10 cellular contexts compared by ENCODE assay signal in genomic region chr2:55862269-55862668, GRCh38.
A peak's percentile ranks its signal among the peaks of the same experiment; 100 is the strongest.
DNase-seq lines count a peak whose midpoint lies in the region; ATAC-seq and TF ChIP-seq lines count a peak whose summit lies in the region.
"Had no signal": no experiment of that assay in that cellular context is flagged by ENCODE, and none has a peak within 500 bp of the region (broad histone marks: within the 10 kb centered on the region; RNA-seq: fewer than 3 reads in every experiment).

No MANE protein-coding gene starts in this region.

- H3K18ac ChIP-seq in IMR-90 (ENCODE audit: low read depth, low read length), result peak overlapping the region; percentile 98

- peak overlapping the region; percentile 95 for H3K56ac ChIP-seq in IMR-90 (ENCODE audit: extremely low read depth, insufficient read depth, low read length)

- peak overlapping the region; percentile 99 for H2BK5ac ChIP-seq in IMR-90 (ENCODE audit: low read depth, low read length, poor library complexity, severe bottlenecking)

- H3K36me3 ChIP-seq in IMR-90 (ENCODE audit: control insufficient read depth, insufficient read depth, low read length), result peaks cover 4% of the 10 kb centered on the region
- no peaks in the 10 kb centered on the region for H3K36me3 ChIP-seq in body of pancreas (replicated peaks in 1 of 2; ENCODE audit: insufficient read depth in 1 of 2, low read depth in 2 of 2)
- no peaks in the 10 kb centered on the region for H3K36me3 ChIP-seq in kidney epithelial cell (ENCODE audit: control insufficient read depth, insufficient read depth, low read length)
- H3K36me3 ChIP-seq in tibial nerve, result no peaks in the 10 kb centered on the region

- H2BK120ac ChIP-seq in IMR-90 (ENCODE audit: low read depth, low read length), result peak overlapping the region; percentile 95

- POLR2A ChIA-PET in IMR-90 (lab: Charles Lee; ENCODE audit: unreplicated experiment), result no interaction called here

- peak overlapping the region; percentile 99 for H2BK20ac ChIP-seq in IMR-90 (ENCODE audit: low read depth, low read length)

- H3K23ac ChIP-seq in IMR-90 (ENCODE audit: low read depth, low read length), result peak overlapping the region; percentile 95

- H4K8ac ChIP-seq in IMR-90 (ENCODE audit: low read depth in 2 of 2, low read length in 2 of 2), result peak overlapping the region; percentile 86 to 94

- H3K9me3 ChIP-seq in IMR-90 (ENCODE audit: control insufficient read depth, insufficient read depth, low read length), result no peaks in the 10 kb centered on the region
- H3K9me3 ChIP-seq in body of pancreas, result peaks cover 0 to 4% (median 0%) of the 10 kb centered on the region in 3 donors
- H3K9me3 ChIP-seq in tibial nerve, result no peaks in the 10 kb centered on the region

- CTCF ChIA-PET in IMR-90 (lab: Yijun Ruan, JAX), result no interaction called here

- no peaks in the 10 kb centered on the region for H3K27me3 Mint-ChIP-seq in stimulated activated naive CD8-positive, alpha-beta T cell treated with anti-CD3 and anti-CD28 coated beads, Interleukin-15, amount 100 ng/mL, for 72 hours
- H3K27me3 Mint-ChIP-seq: activated naive CD4-positive, alpha-beta T cell treated with anti-CD3 and anti-CD28 coated beads, Interleukin-2, amount 50 U/mL, for 24 hours had no signal

- no TSS peak for BruUV-seq in IMR-90 (replicated peaks; lab: Mats Ljungman, UMichigan)

- H3K4me3 ChIP-seq in IMR-90 (ENCODE audit: insufficient read depth, low read depth, low read length), result no peak overlapping the region
- no peak overlapping the region for H3K4me3 ChIP-seq in body of pancreas
- no peak overlapping the region for H3K4me3 ChIP-seq in kidney epithelial cell (ENCODE audit: low read depth, low read length)
- H3K4me3 ChIP-seq in tibial nerve, result no peak overlapping the region

- no peaks in the 10 kb centered on the region for H4K20me1 ChIP-seq in IMR-90 (ENCODE audit: insufficient read depth, low read length)

- H3K9ac ChIP-seq in IMR-90 (ENCODE audit: low read depth, low read length), result peak overlapping the region; percentile 65; the same call in 1 of the 2 replicates

- H2AK5ac ChIP-seq in IMR-90 (ENCODE audit: low read depth, low read length), result peak overlapping the region; percentile 96; the same call in 1 of the 2 replicates

- H3K4me3 Mint-ChIP-seq in stimulated activated naive CD8-positive, alpha-beta T cell treated with anti-CD3 and anti-CD28 coated beads, Interleukin-15, amount 100 ng/mL, for 72 hours, result no peak overlapping the region
- H3K4me3 Mint-ChIP-seq: activated naive CD4-positive, alpha-beta T cell treated with anti-CD3 and anti-CD28 coated beads, Interleukin-2, amount 50 U/mL, for 24 hours had no signal

- H2BK15ac ChIP-seq in IMR-90 (ENCODE audit: low read depth, low read length), result peak overlapping the region; percentile 99

- H3K4me1 ChIP-seq in IMR-90 (ENCODE audit: control insufficient read depth, insufficient read depth, low read length) (peaks cover 16% of the 10 kb centered on the region), body of pancreas (peaks cover 4% of the 10 kb centered on the region), tibial nerve (peaks cover 0 to 31% (median 7%) of the 10 kb centered on the region in 4 donors)

- 18% methylated on average over 2 of the region's 3 CpGs; no CpG with 5 or more reads in 1 of the 2 experiments for WGBS in IMR-90 (ENCODE audit: extremely low coverage in 2 of 2, insufficient read length in 1 of 2), 2 experiments
- WGBS in body of pancreas, 2 donors, result 72 to 84% methylated on average over 3 of the region's 3 CpGs
- 43 to 66% methylated on average over 3 of the region's 3 CpGs for WGBS in tibial nerve, 2 donors

- H3K4ac ChIP-seq in IMR-90 (ENCODE audit: low read depth, low read length), result peak overlapping the region; percentile 99

- no peak overlapping the region for H2AFZ ChIP-seq in IMR-90 (replicated peaks; ENCODE audit: low read length, poor library complexity)

- H3K14ac ChIP-seq in IMR-90 (replicated peaks; ENCODE audit: low read depth, low read length), result peak overlapping the region; percentile 92

- TF ChIP-seq POLR2A in IMR-90 (IDR thresholded peaks at IDR 0.05; ENCODE audit: low read depth, low read length), result peak; percentile 76
- TF ChIP-seq POLR2A in body of pancreas (IDR thresholded peaks at IDR 0.05), result no peak
- no peak for TF ChIP-seq POLR2A in tibial nerve (IDR thresholded peaks at IDR 0.05)

- peak overlapping the region; percentile 95; the same call in 1 of the 2 replicates for H4K5ac ChIP-seq in IMR-90 (ENCODE audit: low read depth, low read length)

- in situ Hi-C loops in IMR-90 (cut with MboI; ENCODE audit: low sequenced_read_pairs), result no loop called here

- no peak for TF ChIP-seq CTCF in IMR-90 (conservative IDR thresholded peaks at IDR 0.05; ENCODE audit: low read depth, low read length)
- no peak for TF ChIP-seq CTCF in body of pancreas (IDR thresholded peaks at IDR 0.05)
- no peak for TF ChIP-seq CTCF in kidney epithelial cell (IDR thresholded peaks at IDR 0.05; ENCODE audit: insufficient read depth, low read length, poor library complexity, severe bottlenecking)
- peak in 1 of 5 experiments; percentile 4 for TF ChIP-seq CTCF in tibial nerve (IDR thresholded peaks at IDR 0.05)

- ATAC-seq in IMR-90 (ENCODE audit: low read depth), result peak; percentile 77
- peak; percentile 65 for ATAC-seq in body of pancreas
- no peak for ATAC-seq in stimulated activated naive CD8-positive, alpha-beta T cell treated with anti-CD3 and anti-CD28 coated beads, Interleukin-15, amount 100 ng/mL, for 72 hours
- no peak for ATAC-seq in esophagus mucosa

- no peak overlapping the region for H3K27ac Mint-ChIP-seq in stimulated activated naive CD8-positive, alpha-beta T cell treated with anti-CD3 and anti-CD28 coated beads, Interleukin-15, amount 100 ng/mL, for 72 hours
- H3K27ac Mint-ChIP-seq: activated naive CD4-positive, alpha-beta T cell treated with anti-CD3 and anti-CD28 coated beads, Interleukin-2, amount 50 U/mL, for 24 hours had no signal

- H3K79me1 ChIP-seq in IMR-90 (ENCODE audit: low read depth in 1 of 2, low read length in 2 of 2), result peaks cover 0 to 8% of the 10 kb centered on the region in 2 experiments; a peak in 1 of 4 replicates

- H3K27me3 ChIP-seq in IMR-90 (ENCODE audit: control insufficient read depth, insufficient read depth, low read length), result no peaks in the 10 kb centered on the region
- H3K27me3 ChIP-seq in body of pancreas, result no peaks in the 10 kb centered on the region
- H3K27me3 ChIP-seq in kidney epithelial cell (ENCODE audit: control insufficient read depth, insufficient read depth, low read length), result no peaks in the 10 kb centered on the region
- H3K27me3 ChIP-seq in tibial nerve, result no peaks in the 10 kb centered on the region

- no peaks in the 10 kb centered on the region for H3K9me3 Mint-ChIP-seq in stimulated activated naive CD8-positive, alpha-beta T cell treated with anti-CD3 and anti-CD28 coated beads, Interleukin-15, amount 100 ng/mL, for 72 hours
- H3K9me3 Mint-ChIP-seq: activated naive CD4-positive, alpha-beta T cell treated with anti-CD3 and anti-CD28 coated beads, Interleukin-2, amount 50 U/mL, for 24 hours had no signal

- H3K27ac ChIP-seq in IMR-90 (ENCODE audit: insufficient read depth, low read length), result peak overlapping the region; percentile 100
- peak overlapping the region in 2 of 4 donors; percentile 21 to 46 for H3K27ac ChIP-seq in body of pancreas
- peak overlapping the region in 2 of 4 donors; percentile 73 to 82 for H3K27ac ChIP-seq in tibial nerve

- H3K9me1 ChIP-seq in IMR-90 (ENCODE audit: insufficient read depth, low read length), result peaks cover 13% of the 10 kb centered on the region

- peak overlapping the region; percentile 76; the same call in 1 of the 2 replicates for H3K4me2 ChIP-seq in IMR-90 (ENCODE audit: low read depth, low read length)

- no peaks in the 10 kb centered on the region for H3K4me1 Mint-ChIP-seq in stimulated activated naive CD8-positive, alpha-beta T cell treated with anti-CD3 and anti-CD28 coated beads, Interleukin-15, amount 100 ng/mL, for 72 hours
- H3K4me1 Mint-ChIP-seq: activated naive CD4-positive, alpha-beta T cell treated with anti-CD3 and anti-CD28 coated beads, Interleukin-2, amount 50 U/mL, for 24 hours had no signal

- intact Hi-C loops in IMR-90 (cut with micrococcal nuclease), result loop anchor here (1.0 to 10.0 kb wide), 5 partner anchors 19 to 147 kb away; partner anchors contain the start of gene EFEMP1
- intact Hi-C loops in body of pancreas (cut with DNase I), result no loop called here

- peak; percentile 74 to 89 for TF ChIP-seq EP300 in tibial nerve (IDR thresholded peaks at IDR 0.05)

- DNase-seq in IMR-90 (peak; percentile 99), body of pancreas (peak in 2 of 4 donors; percentile 15 to 34), kidney epithelial cell (ENCODE audit: low read depth) (peak; percentile 70), tibial nerve (ENCODE audit: low spot score in 2 of 2) (peak in 1 of 2 donors; percentile 92), T-helper 1 cell (no peak), RPMI8226 (no peak)
- no peak for DNase-seq in stimulated activated naive CD8-positive, alpha-beta T cell treated with anti-CD3 and anti-CD28 coated beads, Interleukin-15, amount 100 ng/mL, for 72 hours
- DNase-seq: NCI-H1092 had no signal

- no peak overlapping the region for H2AK9ac ChIP-seq in IMR-90 (replicated peaks; ENCODE audit: low read depth, low read length, poor library complexity)

- H4K91ac ChIP-seq in IMR-90 (ENCODE audit: insufficient read depth, low read depth, low read length), result peak overlapping the region; percentile 97

- peak; percentile 14; the same call in 1 of the 2 replicates for TF ChIP-seq RAD21 in IMR-90 (IDR thresholded peaks at IDR 0.05; ENCODE audit: low read length)

- dilution Hi-C loops in IMR-90 (cut with HindIII; ENCODE audit: low sequenced_read_pairs, unreplicated experiment), result no loop called here

TF ChIP-seq in IMR-90, 13 proteins besides CTCF, POLR2A, EP300 and RAD21:
- no peak for TF ChIP-seq USF2 (IDR thresholded peaks at IDR 0.05; ENCODE audit: low read depth, low read length)
- peak; percentile 46; the same call in 1 of the 2 replicates for TF ChIP-seq MAFK (IDR thresholded peaks at IDR 0.05; ENCODE audit: low read depth, low read length)
- TF ChIP-seq CEBPB (IDR thresholded peaks at IDR 0.05; ENCODE audit: low read depth, low read length), result peak; percentile 100

Comparison
In these comparisons a context has a peak if more than half of its experiments do, and no peak if none do; other contexts are left out.
1. ATAC-seq: peak in IMR-90 (single experiment) and body of pancreas (single experiment); none in stimulated activated naive CD8-positive, alpha-beta T cell treated with anti-CD3 and anti-CD28 coated beads, Interleukin-15, amount 100 ng/mL, for 72 hours (single experiment) and esophagus mucosa (single experiment).
2. DNase-seq: peak in IMR-90 (single experiment) and kidney epithelial cell (single experiment); none in T-helper 1 cell (0 of 5), stimulated activated naive CD8-positive, alpha-beta T cell treated with anti-CD3 and anti-CD28 coated beads, Interleukin-15, amount 100 ng/mL, for 72 hours (0 of 2) and RPMI8226 (single experiment).